In the genomic region with DNA sequence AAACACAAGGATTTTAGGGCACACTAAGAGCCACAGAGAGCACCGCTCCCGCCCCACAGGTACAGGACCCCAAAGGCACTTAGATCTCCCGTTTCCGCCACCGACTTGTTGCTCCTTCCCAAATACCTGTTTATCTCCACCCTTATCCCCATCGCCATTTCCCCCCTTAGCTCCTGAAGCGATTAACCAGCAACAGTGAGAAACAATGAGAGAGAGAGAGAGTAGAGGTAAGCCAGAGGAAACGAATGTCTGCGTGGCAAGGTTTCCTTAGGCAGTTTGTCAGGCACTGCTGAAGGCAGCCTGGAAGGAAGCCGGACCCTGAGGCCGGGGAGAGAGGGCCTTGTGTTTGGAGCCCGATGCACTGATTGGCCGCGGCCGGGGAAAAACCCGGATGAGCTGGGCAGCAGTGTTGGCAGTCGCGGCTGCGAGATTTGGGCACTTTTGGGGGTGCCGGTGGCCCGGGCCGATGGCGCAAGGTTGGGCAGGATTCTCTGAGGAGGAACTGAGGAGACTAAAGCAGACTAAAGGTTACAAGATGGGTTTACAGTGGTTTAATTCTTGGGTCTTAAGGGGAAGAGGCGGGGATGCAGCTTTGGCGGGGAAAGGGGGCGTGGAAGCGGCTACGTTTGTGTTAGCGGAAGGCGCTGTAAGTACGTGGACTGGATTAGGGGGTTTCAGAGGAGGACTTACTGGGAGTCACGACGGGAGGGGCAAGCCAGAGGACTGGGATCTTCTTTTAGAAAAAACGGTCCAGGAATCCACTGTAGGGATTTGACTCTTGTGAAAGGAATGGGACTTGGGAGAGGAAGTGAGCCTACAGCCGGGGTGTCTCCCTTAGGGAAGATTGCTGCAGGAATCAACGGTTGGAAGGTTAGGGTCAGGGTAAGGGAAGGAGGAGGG, we compare ENCODE assay signal across 8 cellular contexts. TPM values are rescaled to one million over a fixed set of nuclear protein-coding genes. Genes with fewer than 3 reads are reported as not detected.
DNase-seq lines count a peak whose midpoint lies in the region; ATAC-seq and TF ChIP-seq lines count a peak whose summit lies in the region.

A gene with protein sequence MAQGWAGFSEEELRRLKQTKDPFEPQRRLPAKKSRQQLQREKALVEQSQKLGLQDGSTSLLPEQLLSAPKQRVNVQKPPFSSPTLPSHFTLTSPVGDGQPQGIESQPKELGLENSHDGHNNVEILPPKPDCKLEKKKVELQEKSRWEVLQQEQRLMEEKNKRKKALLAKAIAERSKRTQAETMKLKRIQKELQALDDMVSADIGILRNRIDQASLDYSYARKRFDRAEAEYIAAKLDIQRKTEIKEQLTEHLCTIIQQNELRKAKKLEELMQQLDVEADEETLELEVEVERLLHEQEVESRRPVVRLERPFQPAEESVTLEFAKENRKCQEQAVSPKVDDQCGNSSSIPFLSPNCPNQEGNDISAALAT (plus strand): TSS at position 409 of the 900 bp plus-strand sequence. CDS start 58 bp downstream, at position 467.

- TF ChIP-seq CTCF in left lung (IDR thresholded peaks at IDR 0.05) = no peak

- H3K4me3 ChIP-seq in BLaER1 (peak within 1 kb of the TSS; percentile 77), left lung (peak within 1 kb of the TSS; percentile 47 to 63)

- intact Hi-C loops in activated CD4-positive, alpha-beta T cell treated with anti-CD3 and anti-CD28 coated beads, Interleukin-2, amount 10 ng/mL, durations not matched to agents 24 days and 14 days (cut with micrococcal nuclease) = loop anchor here (2.0 to 10.0 kb wide), 4 partner anchors 457 to 783 kb away; a partner anchor contains a TSS
- intact Hi-C loops in left lung (cut with DNase I) = no loop called here

- no peaks in the 10 kb centered on the region for H3K27me3 ChIP-seq in BLaER1
- H3K27me3 ChIP-seq in left lung = no peaks in the 10 kb centered on the region

- no peak within 1 kb of the TSS for H3K27ac Mint-ChIP-seq in activated CD4-positive, alpha-beta T cell treated with anti-CD3 and anti-CD28 coated beads, Interleukin-2, amount 10 ng/mL, durations not matched to agents 24 days and 14 days

- H3K27ac ChIP-seq in BLaER1 (peak within 1 kb of the TSS; percentile 93), left lung (peak within 1 kb of the TSS; percentile 88 to 97)

- peak; percentile 98 for ATAC-seq in HG03457 (IDR thresholded peaks at IDR 0.05; ENCODE audit: unreplicated experiment)
- peak; percentile 99 for ATAC-seq in left lung

- peak; percentile 68 for DNase-seq in GM19240 (ENCODE audit: insufficient read length, low spot score)
- peak; percentile 65 for DNase-seq in NCI-H524 treated with DMSO at 0.1 percent for 48 hours (lab: John Stamatoyannopoulos, UW)
- peak; percentile 96 for DNase-seq in activated CD4-positive, alpha-beta T cell treated with anti-CD3 and anti-CD28 coated beads, Interleukin-2, amount 10 ng/mL, durations not matched to agents 24 days and 14 days
- DNase-seq in dermis blood vessel endothelial cell = peak; percentile 94
- peak; percentile 94 to 96 for DNase-seq in left lung
- peak; percentile 77 to 80 for DNase-seq in stimulated activated CD4-positive, alpha-beta T cell treated with anti-CD3 and anti-CD28 coated beads, Interleukin-2, amount 100 ng/mL, for 48 hours

- H3K36me3 ChIP-seq in BLaER1 (0 out of 2 replicates have a peak, but pooled peaks cover 4% of the 10 kb centered on the region), left lung (no peaks in the 10 kb centered on the region)

- peak within 1 kb of the TSS; percentile 91 for H3K9ac ChIP-seq in BLaER1

- peaks cover 3% of the 10 kb centered on the region; the same call in 1 of the 2 replicates for H4K20me1 ChIP-seq in BLaER1

- peaks cover 13% of the 10 kb centered on the region for H3K27me3 Mint-ChIP-seq in activated CD4-positive, alpha-beta T cell treated with anti-CD3 and anti-CD28 coated beads, Interleukin-2, amount 10 ng/mL, durations not matched to agents 24 days and 14 days

- H3K4me3 Mint-ChIP-seq in activated CD4-positive, alpha-beta T cell treated with anti-CD3 and anti-CD28 coated beads, Interleukin-2, amount 10 ng/mL, durations not matched to agents 24 days and 14 days = no peak within 1 kb of the TSS

- peak within 1 kb of the TSS; percentile 70 for H3K4me2 ChIP-seq in BLaER1

- H3K4me1 ChIP-seq in BLaER1 (peaks cover 16% of the 10 kb centered on the region), left lung (peaks cover 0 to 27% of the 10 kb centered on the region in 2 donors)

- H3K4me1 Mint-ChIP-seq in activated CD4-positive, alpha-beta T cell treated with anti-CD3 and anti-CD28 coated beads, Interleukin-2, amount 10 ng/mL, durations not matched to agents 24 days and 14 days = peaks cover 5% of the 10 kb centered on the region

- H3K36me3 Mint-ChIP-seq in activated CD4-positive, alpha-beta T cell treated with anti-CD3 and anti-CD28 coated beads, Interleukin-2, amount 10 ng/mL, durations not matched to agents 24 days and 14 days (ENCODE audit: low read depth) = peaks cover 7% of the 10 kb centered on the region

- H3K9me3 ChIP-seq in BLaER1 (no peaks in the 10 kb centered on the region), left lung (no peaks in the 10 kb centered on the region)

- no peaks in the 10 kb centered on the region for H3K9me3 Mint-ChIP-seq in activated CD4-positive, alpha-beta T cell treated with anti-CD3 and anti-CD28 coated beads, Interleukin-2, amount 10 ng/mL, durations not matched to agents 24 days and 14 days

RNA-seq across cellular contexts. Expression of the gene that starts here (rescaled TPM):
- total RNA-seq in activated CD4-positive, alpha-beta T cell treated with anti-CD3 and anti-CD28 coated beads, Interleukin-2, amount 10 ng/mL, durations not matched to agents 24 days and 14 days = 12.8 and 13.0 TPM in 2 replicates
- total RNA-seq in dermis blood vessel endothelial cell (12.4 and 12.8 TPM in 2 replicates), left lung (10 to 100 TPM; 11.1 to 15.5 TPM)

Comparison
In these comparisons a context has a peak if more than half of its experiments do, and no peak if none do; other contexts are left out.
1. Peak in every context shown above with its lines: DNase-seq, ATAC-seq, H3K4me3 ChIP-seq and H3K27ac ChIP-seq.